26 cellular contexts compared by ENCODE assay signal in the genomic region with DNA sequence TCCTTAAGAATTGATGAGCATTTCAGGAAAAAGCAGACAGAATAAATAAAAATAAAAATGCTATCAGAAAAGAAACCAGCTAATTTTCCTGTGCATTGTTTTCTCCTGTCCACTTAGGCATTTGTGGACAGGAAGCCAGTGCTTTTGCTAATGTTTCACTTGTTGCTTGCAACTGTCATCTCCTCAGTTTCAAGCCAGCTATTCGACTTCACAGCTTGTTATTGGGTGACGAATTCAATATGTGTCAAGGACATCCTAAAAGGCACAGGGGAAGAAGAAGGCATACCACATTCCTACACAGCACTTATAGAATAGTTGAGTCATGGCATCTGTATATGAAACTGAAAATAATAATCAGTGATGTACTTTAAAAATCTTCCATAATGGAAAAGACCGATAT.
DNase-seq lines count a peak whose midpoint lies in the region; ATAC-seq, FAIRE-seq and TF ChIP-seq lines count a peak whose summit lies in the region.
"Had no signal": no experiment of that assay in that cellular context is flagged by ENCODE, and none has a peak within 500 bp of the region (broad histone marks: within the 10 kb centered on the region; RNA-seq: fewer than 3 reads in every experiment).

No MANE protein-coding gene starts in this region.

- no peak for TF ChIP-seq CTCF in endodermal cell (conservative IDR thresholded peaks at IDR 0.05)

- H3K4me3 ChIP-seq in endodermal cell (ENCODE audit: low read length): no peak overlapping the region
- H3K4me3 ChIP-seq: A549; BLaER1 treated with 17β-estradiol and CSF1 and Interleukin-3, amounts not matched to agents 10 nM and 100 nM; GM23338 had no signal

- no peak overlapping the region for H3K9ac ChIP-seq in endodermal cell (ENCODE audit: extremely low read depth, low read length, poor library complexity, severe bottlenecking)
- H3K9ac ChIP-seq: BLaER1 treated with 17β-estradiol and CSF1 and Interleukin-3, amounts not matched to agents 10 nM and 100 nM had no signal

- no peaks in the 10 kb centered on the region for H3K27me3 Mint-ChIP-seq in endodermal cell (ENCODE audit: insufficient read depth)
- H3K27me3 Mint-ChIP-seq: CD4-positive, alpha-beta T cell; CD8-positive, alpha-beta memory T cell had no signal

- DNase-seq in GM18507 (ENCODE audit: extremely low spot score, insufficient read length, low read depth) (no peak), left kidney (ENCODE audit: low read depth, low spot score) (peak; percentile 13), endodermal cell (no peak), cerebellum (ENCODE audit: low spot score) (no peak), left ventricle myocardium superior (no peak), HuH-7.5 (ENCODE audit: low spot score) (no peak)
- DNase-seq: 8988T; ACHN; AML-193; BE2C; CD4-positive, alpha-beta T cell; CD8-positive, alpha-beta memory T cell; DMS 273 treated with DMSO at 0.1 percent for 48 hours; DMS79; EL; GF-D8; H9 had no signal

- H3K4me1 ChIP-seq in endodermal cell (ENCODE audit: control insufficient read depth, insufficient read depth, low read length): no peaks in the 10 kb centered on the region
- H3K4me1 ChIP-seq: A549; BE2C; BLaER1 treated with 17β-estradiol and CSF1 and Interleukin-3, amounts not matched to agents 10 nM and 100 nM had no signal

- H3K27ac Mint-ChIP-seq in endodermal cell: no peak overlapping the region
- H3K27ac Mint-ChIP-seq: CD4-positive, alpha-beta T cell; CD8-positive, alpha-beta memory T cell; GM23338; H9 had no signal

- no peaks in the 10 kb centered on the region for H3K27me3 ChIP-seq in endodermal cell (ENCODE audit: control insufficient read depth, insufficient read depth, low read length, poor library complexity, severe bottlenecking)
- H3K27me3 ChIP-seq: BE2C; BLaER1 treated with 17β-estradiol and CSF1 and Interleukin-3, amounts not matched to agents 10 nM and 100 nM had no signal

- WGBS in endodermal cell (ENCODE audit: insufficient coverage in 1 of 2, insufficient read length in 1 of 2), 2 experiments: 76 to 86% methylated on average over 1 to 2 of the region's 3 CpGs

- H3K27ac ChIP-seq in endodermal cell (ENCODE audit: low read depth, low read length): no peak overlapping the region
- H3K27ac ChIP-seq: A549; BLaER1 treated with 17β-estradiol and CSF1 and Interleukin-3, amounts not matched to agents 10 nM and 100 nM had no signal

- no peaks in the 10 kb centered on the region for H3K9me3 ChIP-seq in endodermal cell (ENCODE audit: control insufficient read depth, low read length)
- H3K9me3 ChIP-seq: A549; BE2C; BLaER1 treated with 17β-estradiol and CSF1 and Interleukin-3, amounts not matched to agents 10 nM and 100 nM had no signal

- intact Hi-C loops in left ventricle myocardium superior (cut with micrococcal nuclease): no loop called here

- H3K9me3 Mint-ChIP-seq in endodermal cell: no peaks in the 10 kb centered on the region
- H3K9me3 Mint-ChIP-seq: CD4-positive, alpha-beta T cell; GM23338; H9 had no signal

- H3K36me3 Mint-ChIP-seq in endodermal cell (ENCODE audit: low read depth): no peaks in the 10 kb centered on the region
- H3K36me3 Mint-ChIP-seq: CD14-positive monocyte; CD8-positive, alpha-beta memory T cell had no signal

- FAIRE-seq in GM18507 (lab: Jason Lieb, UNC): peak; percentile 41
- FAIRE-seq: A549, D721Med, GM12891, GM19239 had no signal

- no peak overlapping the region for H3K4me3 Mint-ChIP-seq in endodermal cell
- H3K4me3 Mint-ChIP-seq: CD14-positive monocyte; CD4-positive, alpha-beta T cell; CD8-positive, alpha-beta memory T cell; GM23338; H9 had no signal

- no peaks in the 10 kb centered on the region for H3K36me3 ChIP-seq in endodermal cell (ENCODE audit: control insufficient read depth, insufficient read depth, low read length)
- H3K36me3 ChIP-seq: BE2C; BLaER1 treated with 17β-estradiol and CSF1 and Interleukin-3, amounts not matched to agents 10 nM and 100 nM had no signal

- H3K4me1 Mint-ChIP-seq in endodermal cell: no peaks in the 10 kb centered on the region
- H3K4me1 Mint-ChIP-seq: CD14-positive monocyte; CD8-positive, alpha-beta memory T cell; GM23338; H9 had no signal

- ATAC-seq in GM18907 (IDR thresholded peaks at IDR 0.05; ENCODE audit: unreplicated experiment): peak; percentile 83
- ATAC-seq in left ventricle myocardium superior: no peak
- ATAC-seq: A549, GM23338, HCT116 had no signal
